1 cellular context compared by ENCODE assay signal in the genomic region with DNA sequence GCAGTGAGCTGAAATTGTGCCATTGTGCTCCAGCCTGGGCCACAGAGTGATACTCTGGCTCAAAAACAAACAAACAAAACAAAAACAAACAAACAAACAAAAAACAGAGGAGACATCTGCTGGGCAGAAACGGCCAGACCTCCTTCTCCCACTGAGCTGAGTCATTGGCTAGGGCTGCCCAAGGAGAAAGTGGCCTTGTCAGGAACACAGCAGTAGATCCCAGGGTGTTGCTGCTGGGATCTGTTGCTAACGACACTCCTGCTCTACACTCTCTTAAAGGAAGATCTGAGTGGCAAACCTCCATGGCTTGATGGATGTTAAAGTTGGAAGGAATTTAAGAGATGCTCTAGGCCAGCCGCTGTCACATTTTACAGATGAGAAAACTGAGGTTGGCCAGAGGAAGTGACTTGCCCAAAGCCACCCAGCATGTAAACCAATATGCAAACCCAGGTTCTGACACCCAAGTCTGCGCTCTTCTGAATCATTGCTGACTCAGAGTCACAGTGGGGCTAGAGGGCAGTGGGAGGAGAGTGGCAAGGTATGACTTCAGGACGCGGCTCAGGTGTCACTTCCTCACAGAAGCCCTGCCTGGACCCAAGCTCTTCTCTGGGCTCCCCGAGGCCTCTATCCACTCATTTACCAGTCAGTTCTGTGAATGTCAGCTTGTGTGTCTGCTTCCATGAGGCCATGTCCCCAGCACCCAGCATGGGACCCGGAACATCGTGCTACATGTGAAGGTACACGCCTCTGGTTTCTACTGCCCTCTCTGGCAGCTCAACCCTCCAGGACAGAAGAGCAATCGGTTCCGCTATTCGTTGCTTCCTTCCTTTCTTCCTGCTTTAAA.
TF ChIP-seq lines count a peak whose summit lies in the region.

No MANE protein-coding gene starts in this region.

TF ChIP-seq in K562, 482 proteins besides CTCF, POLR2A, EP300 and RAD21 (continued from another document and continues in another):
- peak; percentile 93 for TF ChIP-seq MGA (IDR thresholded peaks at IDR 0.05)
- peak; percentile 33 for TF ChIP-seq TAF1 (IDR thresholded peaks at IDR 0.05; ENCODE audit: control insufficient read depth, extremely low read depth, insufficient read depth, low read length, severe bottlenecking)
- TF ChIP-seq SOX6 (IDR thresholded peaks at IDR 0.05), result 0 out of 2 replicates have a peak, but pooled peaks have one; percentile 15
- no peak for TF ChIP-seq LARP7 (IDR thresholded peaks at IDR 0.05)
- peak; percentile 39 for TF ChIP-seq ARID1B (IDR thresholded peaks at IDR 0.05)
- no peak for TF ChIP-seq MEF2A (IDR thresholded peaks at IDR 0.05; ENCODE audit: control insufficient read depth, low read depth, low read length)
- TF ChIP-seq ZNF395 (CRISPR knock-in tag; IDR thresholded peaks at IDR 0.05), result peak; percentile 66; the same call in 1 of the 2 replicates
- TF ChIP-seq DPF2 (IDR thresholded peaks at IDR 0.05), result peak; percentile 66; the same call in 1 of the 2 replicates
- TF ChIP-seq RBM22 (IDR thresholded peaks at IDR 0.05; ENCODE audit: low read depth, low read length, poor library complexity, severe bottlenecking), result no peak
- TF ChIP-seq NCOA2 (IDR thresholded peaks at IDR 0.05; ENCODE audit: partially characterized antibody in 2 of 2), result no peak
- peak; percentile 95 for TF ChIP-seq CBX1 (IDR thresholded peaks at IDR 0.05; ENCODE audit: low read depth)
- TF ChIP-seq ZNF740 (CRISPR knock-in tag; IDR thresholded peaks at IDR 0.05), result peak; percentile 49; the same call in 1 of the 2 replicates
- no peak for TF ChIP-seq ZNF740 (tag; IDR thresholded peaks at IDR 0.05)
- TF ChIP-seq, protein P1, sequence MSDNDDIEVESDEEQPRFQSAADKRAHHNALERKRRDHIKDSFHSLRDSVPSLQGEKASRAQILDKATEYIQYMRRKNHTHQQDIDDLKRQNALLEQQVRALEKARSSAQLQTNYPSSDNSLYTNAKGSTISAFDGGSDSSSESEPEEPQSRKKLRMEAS (CRISPR knock-in tag; IDR thresholded peaks at IDR 0.05), result peak; percentile 99
- peak in 1 of 2 experiments; percentile 47; a peak in 1 of 4 replicates for TF ChIP-seq TEAD1 (CRISPR knock-in tag; IDR thresholded peaks at IDR 0.05)
- no peak; the same call in 1 of the 2 replicates for TF ChIP-seq CREB3 (tag; conservative IDR thresholded peaks at IDR 0.05; ENCODE audit: low read depth)
- TF ChIP-seq, protein P2, sequence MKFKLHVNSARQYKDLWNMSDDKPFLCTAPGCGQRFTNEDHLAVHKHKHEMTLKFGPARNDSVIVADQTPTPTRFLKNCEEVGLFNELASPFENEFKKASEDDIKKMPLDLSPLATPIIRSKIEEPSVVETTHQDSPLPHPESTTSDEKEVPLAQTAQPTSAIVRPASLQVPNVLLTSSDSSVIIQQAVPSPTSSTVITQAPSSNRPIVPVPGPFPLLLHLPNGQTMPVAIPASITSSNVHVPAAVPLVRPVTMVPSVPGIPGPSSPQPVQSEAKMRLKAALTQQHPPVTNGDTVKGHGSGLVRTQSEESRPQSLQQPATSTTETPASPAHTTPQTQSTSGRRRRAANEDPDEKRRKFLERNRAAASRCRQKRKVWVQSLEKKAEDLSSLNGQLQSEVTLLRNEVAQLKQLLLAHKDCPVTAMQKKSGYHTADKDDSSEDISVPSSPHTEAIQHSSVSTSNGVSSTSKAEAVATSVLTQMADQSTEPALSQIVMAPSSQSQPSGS (CRISPR knock-in tag; IDR thresholded peaks at IDR 0.05), result no peak
- no peak for TF ChIP-seq ZNF778 (CRISPR knock-in tag; IDR thresholded peaks at IDR 0.05)
- peak; percentile 86 for TF ChIP-seq L3MBTL2 (IDR thresholded peaks at IDR 0.05)
- peak; percentile 94 for TF ChIP-seq ZNF592 (IDR thresholded peaks at IDR 0.05)
- TF ChIP-seq RBFOX2 (IDR thresholded peaks at IDR 0.05; ENCODE audit: low read depth, low read length), result peak; percentile 43
- TF ChIP-seq NR3C1 (CRISPR knock-in tag; IDR thresholded peaks at IDR 0.05), result 0 out of 2 replicates have a peak, but pooled peaks have one; percentile 42
- peak; percentile 74 for TF ChIP-seq SPI1 (IDR thresholded peaks at IDR 0.05; ENCODE audit: borderline replicate concordance, low read depth, low read length)
- TF ChIP-seq, protein P3, sequence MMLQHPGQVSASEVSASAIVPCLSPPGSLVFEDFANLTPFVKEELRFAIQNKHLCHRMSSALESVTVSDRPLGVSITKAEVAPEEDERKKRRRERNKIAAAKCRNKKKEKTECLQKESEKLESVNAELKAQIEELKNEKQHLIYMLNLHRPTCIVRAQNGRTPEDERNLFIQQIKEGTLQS (IDR thresholded peaks at IDR 0.05), result peak; percentile 79
- TF ChIP-seq, protein P3 (CRISPR knock-in tag; conservative IDR thresholded peaks at IDR 0.05), result no peak
- TF ChIP-seq, protein P4, sequence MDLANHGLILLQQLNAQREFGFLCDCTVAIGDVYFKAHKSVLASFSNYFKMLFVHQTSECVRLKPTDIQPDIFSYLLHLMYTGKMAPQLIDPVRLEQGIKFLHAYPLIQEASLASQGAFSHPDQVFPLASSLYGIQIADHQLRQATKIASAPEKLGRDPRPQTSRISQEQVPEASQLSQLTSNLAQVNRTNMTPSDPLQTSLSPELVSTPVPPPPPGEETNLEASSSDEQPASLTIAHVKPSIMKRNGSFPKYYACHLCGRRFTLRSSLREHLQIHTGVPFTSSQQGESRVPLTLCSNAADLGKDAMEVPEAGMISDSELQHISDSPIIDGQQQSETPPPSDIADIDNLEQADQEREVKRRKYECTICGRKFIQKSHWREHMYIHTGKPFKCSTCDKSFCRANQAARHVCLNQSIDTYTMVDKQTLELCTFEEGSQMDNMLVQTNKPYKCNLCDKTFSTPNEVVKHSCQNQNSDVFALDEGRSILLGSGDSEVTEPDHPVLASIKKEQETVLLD (IDR thresholded peaks at IDR 0.05), result no peak
